In the genomic region with DNA sequence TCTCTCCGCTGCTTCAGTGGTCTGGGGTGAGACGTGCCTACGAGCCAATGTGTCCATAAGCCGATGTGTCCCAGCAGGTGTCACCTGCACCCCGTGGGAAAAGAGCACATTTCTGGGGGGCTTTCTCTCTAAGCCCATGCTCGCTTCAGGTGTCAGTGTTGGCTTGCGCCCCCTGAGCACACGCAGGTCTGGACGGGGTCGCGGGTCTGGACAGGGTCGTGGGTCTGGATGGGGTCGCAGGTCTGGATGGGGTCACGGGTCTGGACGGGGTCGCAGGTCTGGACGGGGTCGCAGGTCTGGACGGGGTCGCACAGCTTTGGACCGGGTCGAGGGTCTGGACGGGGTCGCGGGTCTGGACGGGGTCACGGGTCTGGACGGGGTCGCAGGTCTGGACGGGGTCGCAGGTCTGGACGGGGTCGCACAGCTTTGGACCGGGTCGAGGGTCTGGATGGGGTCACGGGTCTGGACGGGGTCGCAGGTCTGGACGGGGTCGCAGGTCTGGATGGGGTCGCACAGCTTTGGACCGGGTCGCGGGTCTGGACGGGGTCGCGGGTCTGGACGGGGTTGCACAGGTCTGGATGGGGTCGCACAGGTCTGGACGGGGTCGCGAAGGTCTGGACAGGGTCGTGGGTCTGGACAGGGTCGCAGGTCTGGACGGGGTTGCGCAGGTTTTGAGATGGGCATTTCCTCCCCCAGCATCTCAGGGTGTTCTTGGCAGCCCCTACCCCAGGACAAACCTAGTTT, we compare ENCODE assay signal across 29 cellular contexts. TPM values are rescaled to one million over a fixed set of nuclear protein-coding genes. Genes with fewer than 3 reads are reported as not detected.
DNase-seq lines count a peak whose midpoint lies in the region; ATAC-seq and TF ChIP-seq lines count a peak whose summit lies in the region.
"Had no signal": no experiment of that assay in that cellular context is flagged by ENCODE, and none has a peak within 500 bp of the region (broad histone marks: within the 10 kb centered on the region; RNA-seq: fewer than 3 reads in every experiment).

No MANE protein-coding gene starts in this region.

- no peak overlapping the region for H3K4me3 ChIP-seq in right atrium auricular region
- H3K4me3 ChIP-seq in right cardiac atrium (ENCODE audit: low read length), result no peak overlapping the region
- H3K4me3 ChIP-seq in endodermal cell (ENCODE audit: low read length), result no peak overlapping the region
- H3K4me3 ChIP-seq: esophagus squamous epithelium, heart right ventricle, ovary, uterus had no signal

- no peaks in the 10 kb centered on the region for H3K9me3 Mint-ChIP-seq in endodermal cell
- no peaks in the 10 kb centered on the region for H3K9me3 Mint-ChIP-seq in osteocyte (ENCODE audit: unreplicated experiment)
- H3K9me3 Mint-ChIP-seq: CD8-positive, alpha-beta T cell; central memory CD8-positive, alpha-beta T cell; nephron; WTC11 had no signal

- no peak overlapping the region for H3K27ac ChIP-seq in right atrium auricular region
- H3K27ac ChIP-seq in right cardiac atrium (ENCODE audit: low read length), result no peak overlapping the region
- no peak overlapping the region for H3K27ac ChIP-seq in endodermal cell (ENCODE audit: low read depth, low read length)
- H3K27ac ChIP-seq: esophagus squamous epithelium, foreskin keratinocyte, heart right ventricle, ovary, uterus had no signal

- H3K36me3 ChIP-seq in right atrium auricular region (no peaks in the 10 kb centered on the region), endodermal cell (ENCODE audit: control insufficient read depth, insufficient read depth, low read length) (no peaks in the 10 kb centered on the region)
- H3K36me3 ChIP-seq: BE2C, esophagus squamous epithelium, heart right ventricle, ovary, uterus had no signal

- intact Hi-C loops in right cardiac atrium (cut with DNase I), result loop anchor here in 2 of 4 donors (5.0 to 10.0 kb wide), 2 partner anchors 98 to 105 kb away; partner anchors contain the start of gene ADPRHL1 (in 1 of the 2)

- H3K9ac ChIP-seq in endodermal cell (ENCODE audit: extremely low read depth, low read length, poor library complexity, severe bottlenecking), result no peak overlapping the region
- H3K9ac ChIP-seq: SK-N-SH had no signal

- DNase-seq in right atrium auricular region (ENCODE audit: low spot score) (peak; percentile 32), right cardiac atrium (no peak), endodermal cell (peak; percentile 18), osteocyte (ENCODE audit: extremely low spot score, unreplicated experiment) (peak; percentile 56), NCI-H2081 (lab: John Stamatoyannopoulos, UW) (no peak), SK-N-DZ (ENCODE audit: low spot score) (no peak)
- DNase-seq: BE2C; CD8-positive, alpha-beta T cell; esophagus squamous epithelium; foreskin keratinocyte; heart right ventricle; kidney glomerular epithelial cell; mammary epithelial cell; MV-4-11; NCI-H1436; NCI-H2081 treated with DMSO at 0.1 percent for 48 hours; NCI-H2227 treated with DMSO at 0.1 percent for 48 hours; NCI-H526 treated with DMSO at 0.1 percent for 48 hours; NK-92 treated with Interleukin-12 subunit alpha and Interleukin-12 subunit beta, amount 100 ng/mL, for 24 hours; PC-3; SK-N-SH; small intestine; stimulated activated naive CD4-positive, alpha-beta T cell treated with Interleukin-2 at 50 U/mL for 16 hours had no signal

- ATAC-seq in right cardiac atrium (no peak), HG02571 (IDR thresholded peaks at IDR 0.05; ENCODE audit: unreplicated experiment) (no peak)
- ATAC-seq: CD8-positive, alpha-beta T cell; foreskin keratinocyte; heart right ventricle; PC-3; WTC11 had no signal

- H3K27me3 ChIP-seq in right atrium auricular region, result no peaks in the 10 kb centered on the region
- no peaks in the 10 kb centered on the region for H3K27me3 ChIP-seq in right cardiac atrium (ENCODE audit: control insufficient read depth, insufficient read depth)
- no peaks in the 10 kb centered on the region for H3K27me3 ChIP-seq in endodermal cell (ENCODE audit: control insufficient read depth, insufficient read depth, low read length, poor library complexity, severe bottlenecking)
- H3K27me3 ChIP-seq: BE2C, esophagus squamous epithelium, foreskin keratinocyte, heart right ventricle, ovary, uterus had no signal

- H3K27ac Mint-ChIP-seq in endodermal cell (no peak overlapping the region), osteocyte (ENCODE audit: unreplicated experiment) (no peak overlapping the region)
- H3K27ac Mint-ChIP-seq: CD8-positive, alpha-beta T cell; WTC11 had no signal

- H3K4me1 ChIP-seq in right atrium auricular region, result no peaks in the 10 kb centered on the region
- H3K4me1 ChIP-seq in right cardiac atrium (ENCODE audit: control insufficient read depth, insufficient read depth, low read length), result no peaks in the 10 kb centered on the region
- H3K4me1 ChIP-seq in endodermal cell (ENCODE audit: control insufficient read depth, insufficient read depth, low read length), result no peaks in the 10 kb centered on the region
- H3K4me1 ChIP-seq: esophagus squamous epithelium, foreskin keratinocyte, uterus had no signal

- no peaks in the 10 kb centered on the region for H3K36me3 Mint-ChIP-seq in endodermal cell (ENCODE audit: low read depth)
- H3K36me3 Mint-ChIP-seq in osteocyte (ENCODE audit: unreplicated experiment), result peaks cover 1% of the 10 kb centered on the region
- H3K36me3 Mint-ChIP-seq: CD8-positive, alpha-beta T cell; WTC11 had no signal

- H3K4me1 Mint-ChIP-seq in endodermal cell (no peaks in the 10 kb centered on the region), osteocyte (ENCODE audit: unreplicated experiment) (peaks cover 6% of the 10 kb centered on the region)
- H3K4me1 Mint-ChIP-seq: central memory CD8-positive, alpha-beta T cell had no signal

- 86% methylated on average over 56 of the region's 56 CpGs for WGBS in right cardiac atrium
- 93 to 96% methylated on average over 29 to 56 of the region's 56 CpGs for WGBS in endodermal cell (ENCODE audit: insufficient coverage in 1 of 2, insufficient read length in 1 of 2), 2 experiments

- H3K9me3 ChIP-seq in right atrium auricular region, result no peaks in the 10 kb centered on the region
- no peaks in the 10 kb centered on the region for H3K9me3 ChIP-seq in right cardiac atrium (ENCODE audit: control insufficient read depth, low read length)
- H3K9me3 ChIP-seq in endodermal cell (ENCODE audit: control insufficient read depth, low read length), result no peaks in the 10 kb centered on the region
- H3K9me3 ChIP-seq: BE2C, esophagus squamous epithelium, heart right ventricle, ovary, SK-N-SH, uterus had no signal

- no peak overlapping the region for H3K4me3 Mint-ChIP-seq in endodermal cell
- H3K4me3 Mint-ChIP-seq in osteocyte (ENCODE audit: unreplicated experiment), result no peak overlapping the region
- H3K4me3 Mint-ChIP-seq: CD8-positive, alpha-beta T cell; central memory CD8-positive, alpha-beta T cell; nephron; WTC11 had no signal

- H3K27me3 Mint-ChIP-seq in endodermal cell (ENCODE audit: insufficient read depth) (peaks cover 3% of the 10 kb centered on the region), osteocyte (ENCODE audit: unreplicated experiment) (no peaks in the 10 kb centered on the region)

- TF ChIP-seq CTCF in right atrium auricular region (IDR thresholded peaks at IDR 0.05) (no peak), endodermal cell (conservative IDR thresholded peaks at IDR 0.05) (no peak), osteocyte (IDR thresholded peaks at IDR 0.05) (no peak)

RNA-seq across cellular contexts. Expression of gene TFDP1, which starts 24.5 kb away (rescaled TPM):
- 10 to 100 TPM; 34.4 to 40.4 TPM for total RNA-seq in right atrium auricular region
- 10 to 100 TPM; 48.1 to 54.2 (median 51.1) TPM for total RNA-seq in right cardiac atrium
- 37.1 TPM for polyA plus RNA-seq in right cardiac atrium
- total RNA-seq in endodermal cell, result 10 to 100 TPM; 74.8 to 76.1 TPM
- polyA plus RNA-seq in endodermal cell (2013, experiment 1 of 2), result 84.3 TPM
- 82.9 TPM for polyA plus RNA-seq in endodermal cell (2013, experiment 2 of 2)
- 66.9 and 72.1 TPM in 2 replicates for total RNA-seq in osteocyte
- 113 and 158 TPM in 2 replicates for polyA plus RNA-seq in SK-N-DZ (2014; cell fraction: cytosol; rRNA removed)
- polyA plus RNA-seq in SK-N-DZ (2014; cell fraction: nucleus; rRNA removed), result 133 and 178 TPM in 2 replicates

Comparison
In these comparisons a context has a peak if more than half of its experiments do, and no peak if none do; other contexts are left out.
1. DNase-seq: peak in right atrium auricular region (single experiment), endodermal cell (single experiment) and osteocyte (single experiment); none in right cardiac atrium (0 of 3), NCI-H2081 (0 of 2) and SK-N-DZ (single experiment).